In the genomic region with DNA sequence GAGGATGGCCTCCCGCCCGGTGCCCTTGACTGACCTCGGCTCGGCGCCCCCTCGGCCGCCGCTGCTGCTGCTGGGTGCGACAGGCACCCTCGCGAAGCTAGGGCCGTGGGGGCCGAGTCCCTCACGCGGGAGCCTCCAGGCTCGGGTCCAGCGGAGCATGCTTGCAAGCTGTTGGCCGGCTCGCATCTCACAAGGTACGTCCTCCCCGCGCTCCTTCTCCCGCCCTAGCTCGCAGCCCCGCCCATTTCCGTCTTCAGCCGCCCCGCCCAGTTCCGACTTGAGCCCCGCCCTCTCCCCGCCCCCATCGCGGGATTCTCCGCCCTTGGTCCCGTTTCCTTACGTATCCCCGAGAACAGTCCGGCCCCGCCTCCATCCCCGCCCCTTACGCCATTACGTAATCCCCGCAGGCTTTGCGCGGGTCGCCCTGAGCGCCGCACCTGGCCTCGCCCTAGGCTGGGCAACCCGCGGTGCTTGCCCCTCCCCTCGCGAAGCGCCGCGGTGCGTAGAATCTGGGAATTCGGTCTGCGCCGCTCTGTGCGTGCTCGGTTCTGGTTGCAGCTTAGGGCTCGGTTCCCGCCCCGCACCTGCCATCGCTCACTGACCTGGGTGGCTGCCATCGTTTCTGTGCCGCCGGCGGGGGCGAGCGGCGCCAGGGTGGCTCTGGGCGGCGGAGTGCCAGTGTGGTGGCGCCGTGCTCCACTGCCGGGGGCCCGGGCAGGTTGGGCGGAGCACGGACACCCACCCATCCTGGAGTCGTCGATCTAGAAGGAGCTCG, we compare ENCODE assay signal across 1 cellular context.
A peak's percentile ranks its signal among the peaks of the same experiment; 100 is the strongest.
TF ChIP-seq lines count a peak whose summit lies in the region.

TSS of gene ABHD11 (minus strand) at position 191 of the 775 bp plus-strand sequence. CDS start at position 159, 32 bp downstream.

TF ChIP-seq in K562, 482 proteins besides CTCF, POLR2A, EP300 and RAD21 (continued from another document and continues in another):
- TF ChIP-seq, protein P1, sequence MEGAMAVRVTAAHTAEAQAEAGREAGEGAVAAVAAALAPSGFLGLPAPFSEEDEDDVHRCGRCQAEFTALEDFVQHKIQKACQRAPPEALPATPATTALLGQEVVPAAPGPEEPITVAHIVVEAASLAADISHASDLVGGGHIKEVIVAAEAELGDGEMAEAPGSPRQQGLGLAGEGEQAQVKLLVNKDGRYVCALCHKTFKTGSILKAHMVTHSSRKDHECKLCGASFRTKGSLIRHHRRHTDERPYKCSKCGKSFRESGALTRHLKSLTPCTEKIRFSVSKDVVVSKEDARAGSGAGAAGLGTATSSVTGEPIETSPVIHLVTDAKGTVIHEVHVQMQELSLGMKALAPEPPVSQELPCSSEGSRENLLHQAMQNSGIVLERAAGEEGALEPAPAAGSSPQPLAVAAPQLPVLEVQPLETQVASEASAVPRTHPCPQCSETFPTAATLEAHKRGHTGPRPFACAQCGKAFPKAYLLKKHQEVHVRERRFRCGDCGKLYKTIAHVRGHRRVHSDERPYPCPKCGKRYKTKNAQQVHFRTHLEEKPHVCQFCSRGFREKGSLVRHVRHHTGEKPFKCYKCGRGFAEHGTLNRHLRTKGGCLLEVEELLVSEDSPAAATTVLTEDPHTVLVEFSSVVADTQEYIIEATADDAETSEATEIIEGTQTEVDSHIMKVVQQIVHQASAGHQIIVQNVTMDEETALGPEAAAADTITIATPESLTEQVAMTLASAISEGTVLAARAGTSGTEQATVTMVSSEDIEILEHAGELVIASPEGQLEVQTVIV (CRISPR knock-in tag; IDR thresholded peaks at IDR 0.05; ENCODE audit: borderline replicate concordance), result no peak
- no peak for TF ChIP-seq GTF2E2 (tag; IDR thresholded peaks at IDR 0.05)
- TF ChIP-seq ZNF444 (CRISPR knock-in tag; IDR thresholded peaks at IDR 0.05), result no peak
- TF ChIP-seq ZNF24 (IDR thresholded peaks at IDR 0.05), result peak; percentile 71
- TF ChIP-seq CTBP1 (IDR thresholded peaks at IDR 0.05; ENCODE audit: borderline replicate concordance), result peak; percentile 95
- no peak for TF ChIP-seq NFRKB (IDR thresholded peaks at IDR 0.05; ENCODE audit: low read depth)
- TF ChIP-seq MECOM (CRISPR knock-in tag; IDR thresholded peaks at IDR 0.05), result no peak
- TF ChIP-seq ZNF124 (CRISPR knock-in tag; IDR thresholded peaks at IDR 0.05), result no peak
- peak; percentile 78 for TF ChIP-seq GABPA (tag; conservative IDR thresholded peaks at IDR 0.05; ENCODE audit: low read depth)
- TF ChIP-seq U2AF1 (optimal IDR thresholded peaks at IDR 0.05; ENCODE audit: low read depth, low read length), result peak; percentile 28
- TF ChIP-seq, protein P2, sequence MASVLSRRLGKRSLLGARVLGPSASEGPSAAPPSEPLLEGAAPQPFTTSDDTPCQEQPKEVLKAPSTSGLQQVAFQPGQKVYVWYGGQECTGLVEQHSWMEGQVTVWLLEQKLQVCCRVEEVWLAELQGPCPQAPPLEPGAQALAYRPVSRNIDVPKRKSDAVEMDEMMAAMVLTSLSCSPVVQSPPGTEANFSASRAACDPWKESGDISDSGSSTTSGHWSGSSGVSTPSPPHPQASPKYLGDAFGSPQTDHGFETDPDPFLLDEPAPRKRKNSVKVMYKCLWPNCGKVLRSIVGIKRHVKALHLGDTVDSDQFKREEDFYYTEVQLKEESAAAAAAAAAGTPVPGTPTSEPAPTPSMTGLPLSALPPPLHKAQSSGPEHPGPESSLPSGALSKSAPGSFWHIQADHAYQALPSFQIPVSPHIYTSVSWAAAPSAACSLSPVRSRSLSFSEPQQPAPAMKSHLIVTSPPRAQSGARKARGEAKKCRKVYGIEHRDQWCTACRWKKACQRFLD (CRISPR knock-in tag; IDR thresholded peaks at IDR 0.05), result peak; percentile 58; the same call in 1 of the 2 replicates
- TF ChIP-seq, protein P3, sequence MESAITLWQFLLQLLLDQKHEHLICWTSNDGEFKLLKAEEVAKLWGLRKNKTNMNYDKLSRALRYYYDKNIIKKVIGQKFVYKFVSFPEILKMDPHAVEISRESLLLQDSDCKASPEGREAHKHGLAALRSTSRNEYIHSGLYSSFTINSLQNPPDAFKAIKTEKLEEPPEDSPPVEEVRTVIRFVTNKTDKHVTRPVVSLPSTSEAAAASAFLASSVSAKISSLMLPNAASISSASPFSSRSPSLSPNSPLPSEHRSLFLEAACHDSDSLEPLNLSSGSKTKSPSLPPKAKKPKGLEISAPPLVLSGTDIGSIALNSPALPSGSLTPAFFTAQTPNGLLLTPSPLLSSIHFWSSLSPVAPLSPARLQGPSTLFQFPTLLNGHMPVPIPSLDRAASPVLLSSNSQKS (CRISPR knock-in tag; IDR thresholded peaks at IDR 0.05), result no peak
- TF ChIP-seq SMAD1 (IDR thresholded peaks at IDR 0.05; ENCODE audit: low read depth, low read length, partially characterized antibody), result peak; percentile 74
- TF ChIP-seq ZNF785 (CRISPR knock-in tag; IDR thresholded peaks at IDR 0.05), result no peak
- TF ChIP-seq, protein P4, sequence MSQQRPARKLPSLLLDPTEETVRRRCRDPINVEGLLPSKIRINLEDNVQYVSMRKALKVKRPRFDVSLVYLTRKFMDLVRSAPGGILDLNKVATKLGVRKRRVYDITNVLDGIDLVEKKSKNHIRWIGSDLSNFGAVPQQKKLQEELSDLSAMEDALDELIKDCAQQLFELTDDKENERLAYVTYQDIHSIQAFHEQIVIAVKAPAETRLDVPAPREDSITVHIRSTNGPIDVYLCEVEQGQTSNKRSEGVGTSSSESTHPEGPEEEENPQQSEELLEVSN (IDR thresholded peaks at IDR 0.05; ENCODE audit: borderline replicate concordance in 1 of 2, extremely low read depth in 1 of 2, insufficient read depth in 1 of 2, insufficient read length in 1 of 2, low read depth in 1 of 2, low read length in 1 of 2, poor library complexity in 1 of 2, severe bottlenecking in 1 of 2), result peak; percentile 89 to 97
- no peak for TF ChIP-seq SAFB (IDR thresholded peaks at IDR 0.05; ENCODE audit: borderline replicate concordance, low read depth, low read length)
- TF ChIP-seq NFIC (IDR thresholded peaks at IDR 0.05), result peak; percentile 61; the same call in 1 of the 2 replicates
- no peak; a peak in 2 of 3 replicates for TF ChIP-seq CBX3 (IDR thresholded peaks at IDR 0.05; ENCODE audit: borderline replicate concordance in 1 of 2, low read length in 2 of 2)
- TF ChIP-seq KLF13 (tag; IDR thresholded peaks at IDR 0.05; ENCODE audit: borderline replicate concordance, low read depth), result no peak
- no peak for TF ChIP-seq USF1 (CRISPR knock-in tag; IDR thresholded peaks at IDR 0.05)
- 0 out of 4 replicates have a peak, but pooled peaks of 1 of the 2 experiments have one; percentile 3 for TF ChIP-seq FOXA3 (CRISPR knock-in tag; conservative IDR thresholded peaks at IDR 0.05 in 1 of 2, IDR thresholded peaks at IDR 0.05 in 1 of 2)
- TF ChIP-seq HMG20B (CRISPR knock-in tag; IDR thresholded peaks at IDR 0.05), result no peak
- TF ChIP-seq DLX4 (CRISPR knock-in tag; IDR thresholded peaks at IDR 0.05), result no peak
- peak; percentile 37; the same call in 1 of the 2 replicates for TF ChIP-seq GABPB1 (CRISPR knock-in tag; IDR thresholded peaks at IDR 0.05)
- TF ChIP-seq KHSRP (IDR thresholded peaks at IDR 0.05), result no peak
- no peak; the same call in 1 of the 2 replicates for TF ChIP-seq ZNF274 (IDR thresholded peaks at IDR 0.05; ENCODE audit: borderline replicate concordance, low read depth, low read length)
- TF ChIP-seq ILF3 (IDR thresholded peaks at IDR 0.05; ENCODE audit: borderline replicate concordance), result no peak
- peak; percentile 71 for TF ChIP-seq EGR1 (conservative IDR thresholded peaks at IDR 0.05)
- TF ChIP-seq SRSF3 (IDR thresholded peaks at IDR 0.05; ENCODE audit: insufficient read depth, low read length), result no peak
- peak; percentile 99 for TF ChIP-seq HNRNPL (IDR thresholded peaks at IDR 0.05; ENCODE audit: low read depth, low read length)
- TF ChIP-seq ZNF253 (CRISPR knock-in tag; conservative IDR thresholded peaks at IDR 0.05), result no peak
- no peak for TF ChIP-seq KLF10 (CRISPR knock-in tag; IDR thresholded peaks at IDR 0.05)
- no peak for TF ChIP-seq ZHX1 (conservative IDR thresholded peaks at IDR 0.05; ENCODE audit: low read length)
- peak; percentile 91 to 92 for TF ChIP-seq MAZ (CRISPR knock-in tag; conservative IDR thresholded peaks at IDR 0.05 in 1 of 2, IDR thresholded peaks at IDR 0.05 in 1 of 2)
- 0 out of 2 replicates have a peak, but pooled peaks have one; percentile 37 for TF ChIP-seq CAMTA2 (CRISPR knock-in tag; conservative IDR thresholded peaks at IDR 0.05)
- no peak for TF ChIP-seq NELFE (IDR thresholded peaks at IDR 0.05; ENCODE audit: insufficient read depth, insufficient read length)
- TF ChIP-seq, protein P5, sequence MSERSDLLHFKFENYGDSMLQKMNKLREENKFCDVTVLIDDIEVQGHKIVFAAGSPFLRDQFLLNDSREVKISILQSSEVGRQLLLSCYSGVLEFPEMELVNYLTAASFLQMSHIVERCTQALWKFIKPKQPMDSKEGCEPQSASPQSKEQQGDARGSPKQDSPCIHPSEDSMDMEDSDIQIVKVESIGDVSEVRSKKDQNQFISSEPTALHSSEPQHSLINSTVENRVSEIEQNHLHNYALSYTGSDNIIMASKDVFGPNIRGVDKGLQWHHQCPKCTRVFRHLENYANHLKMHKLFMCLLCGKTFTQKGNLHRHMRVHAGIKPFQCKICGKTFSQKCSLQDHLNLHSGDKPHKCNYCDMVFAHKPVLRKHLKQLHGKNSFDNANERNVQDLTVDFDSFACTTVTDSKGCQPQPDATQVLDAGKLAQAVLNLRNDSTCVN (CRISPR knock-in tag; IDR thresholded peaks at IDR 0.05), result peak; percentile 4; the same call in 1 of the 2 replicates
- TF ChIP-seq, protein P6, sequence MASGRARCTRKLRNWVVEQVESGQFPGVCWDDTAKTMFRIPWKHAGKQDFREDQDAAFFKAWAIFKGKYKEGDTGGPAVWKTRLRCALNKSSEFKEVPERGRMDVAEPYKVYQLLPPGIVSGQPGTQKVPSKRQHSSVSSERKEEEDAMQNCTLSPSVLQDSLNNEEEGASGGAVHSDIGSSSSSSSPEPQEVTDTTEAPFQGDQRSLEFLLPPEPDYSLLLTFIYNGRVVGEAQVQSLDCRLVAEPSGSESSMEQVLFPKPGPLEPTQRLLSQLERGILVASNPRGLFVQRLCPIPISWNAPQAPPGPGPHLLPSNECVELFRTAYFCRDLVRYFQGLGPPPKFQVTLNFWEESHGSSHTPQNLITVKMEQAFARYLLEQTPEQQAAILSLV (tag; IDR thresholded peaks at IDR 0.05), result peak; percentile 5; the same call in 1 of the 2 replicates
- peak in 1 of 2 experiments; percentile 27; a peak in 1 of 4 replicates for TF ChIP-seq SRF (CRISPR knock-in tag; IDR thresholded peaks at IDR 0.05)
- no peak for TF ChIP-seq BRF2 (IDR thresholded peaks at IDR 0.05; ENCODE audit: borderline replicate concordance, insufficient read depth, insufficient read length)
- peak; percentile 79; the same call in 1 of the 2 replicates for TF ChIP-seq NR2F6 (CRISPR knock-in tag; IDR thresholded peaks at IDR 0.05)
- no peak for TF ChIP-seq DDX20 (tag; IDR thresholded peaks at IDR 0.05; ENCODE audit: low read depth)
- peak; percentile 63; the same call in 1 of the 2 replicates for TF ChIP-seq ELF2 (CRISPR knock-in tag; IDR thresholded peaks at IDR 0.05)
- TF ChIP-seq PCBP1 (IDR thresholded peaks at IDR 0.05; ENCODE audit: low read depth, low read length, poor library complexity, severe bottlenecking), result peak; percentile 28
- 0 out of 2 replicates have a peak, but pooled peaks have one; percentile 5 for TF ChIP-seq TCF3 (CRISPR knock-in tag; IDR thresholded peaks at IDR 0.05)
